In genomic region chr10:132047575-132048293, GRCh38 we compare ENCODE assay signal across 1 cellular context.
TF ChIP-seq lines count a peak whose summit lies in the region.

No MANE protein-coding gene starts in this region.

TF ChIP-seq in GM23338, 12 proteins besides CTCF, POLR2A, EP300 and RAD21 (continued from another document):
- TF ChIP-seq ZNF462 (CRISPR knock-in tag; IDR thresholded peaks at IDR 0.05) (no peak), EZH2phosphoT487 (IDR thresholded peaks at IDR 0.05; ENCODE audit: unreplicated experiment) (no peak), REST (IDR thresholded peaks at IDR 0.05; ENCODE audit: unreplicated experiment) (no peak)
TF ChIP-seq in GM23338: peak in this region for 0.
